In genomic region chr7:151539055-151539714, GRCh38 we compare ENCODE assay signal across 8 cellular contexts. TPM values are rescaled to one million over a fixed set of nuclear protein-coding genes. Genes with fewer than 3 reads are reported as not detected.
A peak's percentile ranks its signal among the peaks of the same experiment; 100 is the strongest.
DNase-seq lines count a peak whose midpoint lies in the region; ATAC-seq, FAIRE-seq and TF ChIP-seq lines count a peak whose summit lies in the region.

No MANE protein-coding gene starts in this region.

- FAIRE-seq in A549 (lab: Jason Lieb, UNC), result no peak

- no peak for TF ChIP-seq CTCF in A549 (IDR thresholded peaks at IDR 0.05)
- no peak for TF ChIP-seq CTCF in coronary artery (IDR thresholded peaks at IDR 0.05)

- no peak for TF ChIP-seq RAD21 in A549 (conservative IDR thresholded peaks at IDR 0.05 in 1 of 2, IDR thresholded peaks at IDR 0.05 in 1 of 2)

- no peak overlapping the region for H3K4me2 ChIP-seq in A549

- no peak overlapping the region for H3K4me3 ChIP-seq in A549
- no peak overlapping the region for H3K4me3 ChIP-seq in coronary artery

- H3K27ac ChIP-seq in A549 (no peak overlapping the region), coronary artery (peak overlapping the region; percentile 1 to 34)

- POLR2A ChIA-PET in A549 (lab: Yijun Ruan, JAX), result interaction anchor here (1.5 kb wide), 1 partner anchor 19 kb away, joined by 10 read pairs; the partner anchor contains the start of gene RHEB

- H3K9me3 ChIP-seq in A549, result no peaks in the 10 kb centered on the region

- WGBS in A549 (ENCODE audit: missing lambda C conversion rate), result 66% methylated on average over 9 of the region's 10 CpGs

- ATAC-seq in A549 (peak; percentile 71 to 78), GM19463 (IDR thresholded peaks at IDR 0.05; ENCODE audit: unreplicated experiment) (peak; percentile 70), HG02970 (IDR thresholded peaks at IDR 0.05; ENCODE audit: low FRiP score, unreplicated experiment) (no peak)

- H3K4me1 ChIP-seq in A549, result no peaks in the 10 kb centered on the region

- TF ChIP-seq POLR2A in A549 (IDR thresholded peaks at IDR 0.05; ENCODE audit: low read length), result no peak

- no peak for TF ChIP-seq EP300 in A549 (IDR thresholded peaks at IDR 0.05)

- DNase-seq in A549 (ENCODE audit: low read depth in 1 of 2, low spot score in 1 of 2) (no peak), NCI-H146 treated with DMSO at 0.1 percent for 48 hours (lab: John Stamatoyannopoulos, UW; ENCODE audit: unreplicated experiment) (peak; percentile 69), coronary artery (ENCODE audit: low spot score) (no peak), nucleus accumbens (lab: John Stamatoyannopoulos, UW) (peak in 36 of 56 donors; percentile 14 to 78 (median 49)), AML-193 (lab: John Stamatoyannopoulos, UW) (no peak)
- no peak for DNase-seq in activated CD8-positive, alpha-beta memory T cell treated with anti-CD3 and anti-CD28 coated beads, Interleukin-2, amount 50 U/mL, for 4 hours

- CTCF ChIA-PET in A549 (lab: Yijun Ruan, JAX), result interaction anchor here (1.0 to 1.3 kb wide), 4 partner anchors 29 to 221 kb away, joined by 3 to 4 read pairs (median 3); no protein-coding TSS in a partner anchor

TF ChIP-seq in A549, 52 proteins besides CTCF, POLR2A, EP300 and RAD21:
- no peak for TF ChIP-seq ZNF302 (CRISPR knock-in tag; IDR thresholded peaks at IDR 0.05)
- TF ChIP-seq ATOH8 (CRISPR knock-in tag; IDR thresholded peaks at IDR 0.05; ENCODE audit: low read depth), result no peak
- TF ChIP-seq BCL3 (IDR thresholded peaks at IDR 0.05), result no peak
- TF ChIP-seq MAZ (IDR thresholded peaks at IDR 0.05; ENCODE audit: borderline replicate concordance, low read depth, low read length), result no peak
- no peak for TF ChIP-seq GATA3 (IDR thresholded peaks at IDR 0.05; ENCODE audit: borderline replicate concordance)

RNA-seq across cellular contexts. Expression of gene RHEB, which starts 19.5 kb away (rescaled TPM):
- polyA plus RNA-seq in A549 (2011; rRNA removed), result 148 and 198 TPM in 2 replicates
- 61.9 and 65.5 TPM in 2 replicates for polyA plus RNA-seq in A549 (2012; cell fraction: cytosol; rRNA removed)
- 27.8 and 48.0 TPM in 2 replicates for polyA plus RNA-seq in A549 (2012; cell fraction: nucleus; rRNA removed)
- 102 to 112 TPM (median 110 TPM) in 3 replicates for polyA plus RNA-seq in A549 (2017; fragmentation: RNase III; extraction: RNeasy Plus Mini Kit Qiagen cat#74134 plus additional on column Dnase treatment)
- polyA minus RNA-seq in A549 (2011; rRNA and poly(A)+ RNA removed), result 15.0 and 17.8 TPM in 2 replicates

Comparison
In these comparisons a context has a peak if more than half of its experiments do, and no peak if none do; other contexts are left out.
1. DNase-seq: peak in NCI-H146 treated with DMSO at 0.1 percent for 48 hours (single experiment) and nucleus accumbens (36 of 56); none in A549 (0 of 2), coronary artery (single experiment), AML-193 (0 of 2) and activated CD8-positive, alpha-beta memory T cell treated with anti-CD3 and anti-CD28 coated beads, Interleukin-2, amount 50 U/mL, for 4 hours (single experiment).
2. H3K27ac ChIP-seq: peak in coronary artery (2 of 2); none in A549 (0 of 2).